In the genomic region with DNA sequence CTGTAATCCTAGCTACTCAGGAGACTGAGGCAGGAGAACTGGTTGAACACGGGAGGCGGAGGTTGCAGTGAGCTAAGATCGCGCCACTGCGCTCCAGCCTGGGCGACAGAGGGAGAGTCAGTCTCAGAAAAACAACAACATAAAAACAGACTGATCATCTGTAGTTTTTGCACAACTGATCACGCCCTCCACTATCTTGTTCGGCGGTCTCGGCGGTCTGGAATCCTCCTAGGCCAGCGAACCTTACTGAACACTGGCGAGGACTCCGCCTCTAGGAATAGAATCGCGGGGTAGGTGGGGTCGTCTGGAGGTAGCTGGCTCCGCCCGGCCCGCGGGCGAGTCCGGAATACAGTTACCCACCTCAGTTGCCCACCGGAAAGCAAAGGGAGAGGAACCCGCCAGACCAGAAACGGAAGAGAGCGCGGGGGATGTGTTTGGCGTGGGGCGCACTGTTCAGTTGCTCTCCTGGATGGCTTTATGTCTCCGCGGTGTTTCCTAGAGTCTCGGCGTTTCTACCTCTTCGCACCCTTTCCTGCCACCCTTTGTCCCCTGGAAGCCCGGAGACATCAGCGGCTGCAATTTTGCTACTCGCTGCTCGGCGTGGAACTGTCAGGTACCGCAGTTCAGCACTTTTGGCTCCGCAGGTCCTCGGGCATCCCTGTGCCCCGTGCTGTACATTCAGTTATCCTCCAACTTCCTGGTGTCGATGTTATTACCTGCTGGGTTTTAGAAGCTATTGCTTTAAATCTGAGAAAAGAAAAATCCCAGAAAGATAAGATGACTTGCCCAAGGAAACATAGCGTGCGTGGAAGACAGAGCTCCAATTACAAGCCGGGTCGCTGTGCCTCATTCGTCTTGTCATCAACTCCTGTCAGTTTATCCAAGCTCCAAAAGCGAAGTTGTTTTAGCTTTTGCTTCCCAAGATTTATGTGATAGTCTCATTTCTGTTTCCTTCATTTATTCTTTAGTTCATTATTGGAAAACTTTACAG, we compare ENCODE assay signal across 8 cellular contexts. TPM values are rescaled to one million over a fixed set of nuclear protein-coding genes. Genes with fewer than 3 reads are reported as not detected.
DNase-seq lines count a peak whose midpoint lies in the region; ATAC-seq, FAIRE-seq and TF ChIP-seq lines count a peak whose summit lies in the region.

No MANE protein-coding gene starts in this region.

- no peak for TF ChIP-seq RAD21 in SK-N-SH (IDR thresholded peaks at IDR 0.05; ENCODE audit: low read length)

- H3K9me3 Mint-ChIP-seq in activated naive CD4-positive, alpha-beta T cell treated with anti-CD3 and anti-CD28 coated beads, Interleukin-2, amount 50 U/mL, for 72 hours, result peaks cover 0 to 3% of the 10 kb centered on the region in 2 donors

- H3K4me1 ChIP-seq in SK-N-SH (ENCODE audit: control insufficient read depth in 1 of 2, insufficient read depth in 2 of 2, low read depth in 1 of 2, low read length in 1 of 2), result no peaks in the 10 kb centered on the region; a peak in 1 of 4 replicates
- peaks cover 0 to 2% (median 0%) of the 10 kb centered on the region in 3 donors for H3K4me1 ChIP-seq in pancreas
- peaks cover 6 to 8% of the 10 kb centered on the region in 2 donors for H3K4me1 ChIP-seq in thyroid gland

- WGBS in SK-N-SH (ENCODE audit: low lambda C conversion rate), result 2% methylated on average over 33 of the region's 51 CpGs
- WGBS in pancreas, 2 donors, result 0 to 1% methylated on average over 51 of the region's 51 CpGs
- 1 to 2% methylated on average over 47 to 51 of the region's 51 CpGs for WGBS in thyroid gland, 2 donors

- peaks cover 0 to 4% of the 10 kb centered on the region in 2 donors for H3K36me3 Mint-ChIP-seq in activated naive CD4-positive, alpha-beta T cell treated with anti-CD3 and anti-CD28 coated beads, Interleukin-2, amount 50 U/mL, for 72 hours

- H3K36me3 ChIP-seq in SK-N-SH (replicated peaks in 1 of 2; ENCODE audit: control insufficient read depth in 1 of 2, insufficient read depth in 2 of 2, low read length in 1 of 2), result peaks cover 3 to 7% of the 10 kb centered on the region in 2 experiments
- no peaks in the 10 kb centered on the region for H3K36me3 ChIP-seq in pancreas
- no peaks in the 10 kb centered on the region for H3K36me3 ChIP-seq in thyroid gland

- DNase-seq in NCI-H1092 treated with DMSO at 0.1 percent for 48 hours (lab: John Stamatoyannopoulos, UW) (peak; percentile 92), SK-N-SH (peak; percentile 88), Right ventricle myocardium inferior (ENCODE audit: missing footprints) (peak; percentile 83), pancreas (peak; percentile 77 to 90 (median 82)), thyroid gland (peak; percentile 82 to 86)
- peak; percentile 73 to 84 for DNase-seq in activated naive CD4-positive, alpha-beta T cell treated with anti-CD3 and anti-CD28 coated beads, Interleukin-2, amount 50 U/mL, for 72 hours (ENCODE audit: low spot score in 2 of 2)

- FAIRE-seq in pancreas (lab: Jason Lieb, UNC), result no peak

- peak; percentile 95 for ATAC-seq in HG02623 (IDR thresholded peaks at IDR 0.05; ENCODE audit: unreplicated experiment)
- ATAC-seq in activated naive CD4-positive, alpha-beta T cell treated with anti-CD3 and anti-CD28 coated beads, Interleukin-2, amount 50 U/mL, for 72 hours, result peak; percentile 71 to 98
- ATAC-seq in Right ventricle myocardium inferior, result peak; percentile 96
- ATAC-seq in pancreas, result peak; percentile 97 to 100 (median 98)

- no peaks in the 10 kb centered on the region for H3K27me3 ChIP-seq in SK-N-SH (ENCODE audit: insufficient read depth)
- H3K27me3 ChIP-seq in pancreas, result no peaks in the 10 kb centered on the region
- no peaks in the 10 kb centered on the region for H3K27me3 ChIP-seq in thyroid gland

- TF ChIP-seq EP300 in SK-N-SH (IDR thresholded peaks at IDR 0.05; ENCODE audit: borderline replicate concordance in 1 of 2, low read depth in 1 of 2, low read length in 1 of 2), result no peak

- intact Hi-C loops in Right ventricle myocardium inferior (cut with DNase I), result loop anchor here (5.0 to 10.0 kb wide), 2 partner anchors 35 to 347 kb away; partner anchors contain the start of gene SUGT1
- intact Hi-C loops in pancreas (cut with DNase I), result no loop called here
- intact Hi-C loops in thyroid gland (cut with DNase I), result no loop called here

- H3K4me2 ChIP-seq in SK-N-SH, result peak overlapping the region; percentile 86

- H3K9me2 ChIP-seq in SK-N-SH, result no peaks in the 10 kb centered on the region

- H2AFZ ChIP-seq in SK-N-SH (ENCODE audit: low read depth), result peak overlapping the region; percentile 99

- peak overlapping the region; percentile 90 to 94 for H3K27ac Mint-ChIP-seq in activated naive CD4-positive, alpha-beta T cell treated with anti-CD3 and anti-CD28 coated beads, Interleukin-2, amount 50 U/mL, for 72 hours

- H3F3A ChIP-seq in SK-N-SH (replicated peaks; ENCODE audit: insufficient read depth), result peaks cover 5% of the 10 kb centered on the region

- H4K20me1 ChIP-seq in SK-N-SH (ENCODE audit: insufficient read depth), result no peaks in the 10 kb centered on the region

- TF ChIP-seq POLR2A in GM10847 (IDR thresholded peaks at IDR 0.05; ENCODE audit: extremely low read depth, insufficient read length), result peak; percentile 66
- TF ChIP-seq POLR2A in thyroid gland (IDR thresholded peaks at IDR 0.05), result peak in 1 of 2 donors; percentile 58

- CTCF ChIA-PET in SK-N-SH (lab: Yijun Ruan, JAX), result interaction anchor here (0.6 to 2.2 kb wide), 8 partner anchors 28 to 583 kb away, joined by 3 to 20 read pairs (median 4); partner anchors contain the start of gene SUGT1

- peak overlapping the region; percentile 86 for H3K9ac ChIP-seq in SK-N-SH

- H3K4me3 ChIP-seq in SK-N-SH (ENCODE audit: low read depth in 2 of 2, low read length in 1 of 2) (peak overlapping the region; percentile 88 to 99), pancreas (peak overlapping the region; percentile 46 to 72 (median 56)), thyroid gland (replicated peaks in 1 of 3) (peak overlapping the region; percentile 31 to 63 (median 63))

- H3K27ac ChIP-seq in SK-N-SH (ENCODE audit: low read depth in 2 of 2, low read length in 1 of 2) (peak overlapping the region; percentile 55 to 64), pancreas (peak overlapping the region; percentile 55 to 73 (median 63)), thyroid gland (peak overlapping the region; percentile 37 to 70 (median 70))

- POLR2A ChIA-PET in SK-N-SH (lab: Yijun Ruan, JAX), result interaction anchor here (0.6 to 2.2 kb wide), 5 partner anchors 15 to 822 kb away, joined by 3 to 25 read pairs (median 4); partner anchors contain the start of gene SUGT1

- TF ChIP-seq CTCF in SK-N-SH (IDR thresholded peaks at IDR 0.05) (no peak), pancreas (IDR thresholded peaks at IDR 0.05) (no peak), thyroid gland (IDR thresholded peaks at IDR 0.05) (no peak)

- H3K9me3 ChIP-seq in SK-N-SH (no peaks in the 10 kb centered on the region), pancreas (no peaks in the 10 kb centered on the region), thyroid gland (no peaks in the 10 kb centered on the region)

- H3K79me2 ChIP-seq in SK-N-SH (ENCODE audit: insufficient read depth), result peaks cover 38% of the 10 kb centered on the region; the same call in 1 of the 2 replicates

TF ChIP-seq in SK-N-SH, 30 proteins besides CTCF, POLR2A, EP300 and RAD21 (continues in another document):
- peak; percentile 91; the same call in 1 of the 2 replicates for TF ChIP-seq SIN3A (IDR thresholded peaks at IDR 0.05; ENCODE audit: borderline replicate concordance, low read depth, low read length)
- TF ChIP-seq, protein P1, sequence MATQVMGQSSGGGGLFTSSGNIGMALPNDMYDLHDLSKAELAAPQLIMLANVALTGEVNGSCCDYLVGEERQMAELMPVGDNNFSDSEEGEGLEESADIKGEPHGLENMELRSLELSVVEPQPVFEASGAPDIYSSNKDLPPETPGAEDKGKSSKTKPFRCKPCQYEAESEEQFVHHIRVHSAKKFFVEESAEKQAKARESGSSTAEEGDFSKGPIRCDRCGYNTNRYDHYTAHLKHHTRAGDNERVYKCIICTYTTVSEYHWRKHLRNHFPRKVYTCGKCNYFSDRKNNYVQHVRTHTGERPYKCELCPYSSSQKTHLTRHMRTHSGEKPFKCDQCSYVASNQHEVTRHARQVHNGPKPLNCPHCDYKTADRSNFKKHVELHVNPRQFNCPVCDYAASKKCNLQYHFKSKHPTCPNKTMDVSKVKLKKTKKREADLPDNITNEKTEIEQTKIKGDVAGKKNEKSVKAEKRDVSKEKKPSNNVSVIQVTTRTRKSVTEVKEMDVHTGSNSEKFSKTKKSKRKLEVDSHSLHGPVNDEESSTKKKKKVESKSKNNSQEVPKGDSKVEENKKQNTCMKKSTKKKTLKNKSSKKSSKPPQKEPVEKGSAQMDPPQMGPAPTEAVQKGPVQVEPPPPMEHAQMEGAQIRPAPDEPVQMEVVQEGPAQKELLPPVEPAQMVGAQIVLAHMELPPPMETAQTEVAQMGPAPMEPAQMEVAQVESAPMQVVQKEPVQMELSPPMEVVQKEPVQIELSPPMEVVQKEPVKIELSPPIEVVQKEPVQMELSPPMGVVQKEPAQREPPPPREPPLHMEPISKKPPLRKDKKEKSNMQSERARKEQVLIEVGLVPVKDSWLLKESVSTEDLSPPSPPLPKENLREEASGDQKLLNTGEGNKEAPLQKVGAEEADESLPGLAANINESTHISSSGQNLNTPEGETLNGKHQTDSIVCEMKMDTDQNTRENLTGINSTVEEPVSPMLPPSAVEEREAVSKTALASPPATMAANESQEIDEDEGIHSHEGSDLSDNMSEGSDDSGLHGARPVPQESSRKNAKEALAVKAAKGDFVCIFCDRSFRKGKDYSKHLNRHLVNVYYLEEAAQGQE (IDR thresholded peaks at IDR 0.05; ENCODE audit: low read depth, low read length), result peak; percentile 32; the same call in 1 of the 2 replicates
- TF ChIP-seq TAF1 (IDR thresholded peaks at IDR 0.05; ENCODE audit: borderline replicate concordance, low read depth, low read length), result peak; percentile 88
- TF ChIP-seq RFX5 (IDR thresholded peaks at IDR 0.05; ENCODE audit: low read length), result no peak
- peak; percentile 71; the same call in 1 of the 2 replicates for TF ChIP-seq YY1 (IDR thresholded peaks at IDR 0.05; ENCODE audit: low read depth)

RNA-seq across cellular contexts. Expression of gene HNRNPA1L2, which starts 24.9 kb away (rescaled TPM):
- polyA plus RNA-seq in SK-N-SH (2012; rRNA removed) (4.5 and 6.7 TPM in 2 replicates), pancreas (10 to 100 TPM in 1 of 2 donors, 1 to 10 TPM in 1; 8.5 to 15.0 TPM)
- polyA plus RNA-seq in SK-N-SH (2012; cell fraction: cytosol; rRNA removed), result 7.5 and 12.5 TPM in 2 replicates
- polyA plus RNA-seq in SK-N-SH (2012; cell fraction: nucleus; rRNA removed), result 8.0 and 9.2 TPM in 2 replicates
- total RNA-seq in activated naive CD4-positive, alpha-beta T cell treated with anti-CD3 and anti-CD28 coated beads, Interleukin-2, amount 50 U/mL, for 72 hours, result 1 to 10 TPM; 3.1 to 8.5 TPM
- total RNA-seq in Right ventricle myocardium inferior (1.5 TPM), pancreas (1 to 10 TPM; 1.9 to 4.0 (median 2.7) TPM), thyroid gland (1 to 10 TPM; 4.4 to 9.7 (median 5.6) TPM)

RNA-seq across cellular contexts. Expression of gene SUGT1, which starts 35.3 kb away (rescaled TPM):
- polyA plus RNA-seq in SK-N-SH (2012; rRNA removed), result 17.8 and 18.6 TPM in 2 replicates
- polyA plus RNA-seq in SK-N-SH (2012; cell fraction: cytosol; rRNA removed), result 21.0 and 28.4 TPM in 2 replicates
- polyA plus RNA-seq in SK-N-SH (2012; cell fraction: nucleus; rRNA removed), result 7.6 and 14.4 TPM in 2 replicates
- total RNA-seq in activated naive CD4-positive, alpha-beta T cell treated with anti-CD3 and anti-CD28 coated beads, Interleukin-2, amount 50 U/mL, for 72 hours, result 10 to 100 TPM; 45.8 to 55.6 TPM
- 55.5 TPM for total RNA-seq in Right ventricle myocardium inferior
- 10 to 100 TPM; 16.9 to 28.7 (median 21.8) TPM for total RNA-seq in pancreas
- 10 to 100 TPM; 16.6 to 24.3 TPM for polyA plus RNA-seq in pancreas
- 10 to 100 TPM; 33.6 to 50.4 (median 43.1) TPM for total RNA-seq in thyroid gland

Comparison
In these comparisons a context has a peak if more than half of its experiments do, and no peak if none do; other contexts are left out.
1. Peak in every context shown above with its lines: DNase-seq, ATAC-seq, H3K4me3 ChIP-seq and H3K27ac ChIP-seq.